In genomic region chr2:207067476-207067875, GRCh38 we compare ENCODE assay signal across 26 cellular contexts.
DNase-seq lines count a peak whose midpoint lies in the region; ATAC-seq and TF ChIP-seq lines count a peak whose summit lies in the region.
"Had no signal": no experiment of that assay in that cellular context is flagged by ENCODE, and none has a peak within 500 bp of the region (broad histone marks: within the 10 kb centered on the region; RNA-seq: fewer than 3 reads in every experiment).

No MANE protein-coding gene starts in this region.

- peaks cover 10% of the 10 kb centered on the region for H3K27me3 Mint-ChIP-seq in activated T-helper 17 cell treated with anti-CD3 and anti-CD28 coated beads, Interleukin-2, amount 50 U/mL, for 72 hours

- H3K23ac ChIP-seq in neuronal stem cell (ENCODE audit: low read depth, low read length, poor library complexity): no peak overlapping the region

- no peak overlapping the region for H2BK120ac ChIP-seq in neuronal stem cell (ENCODE audit: low read depth, low read length)

- no peak overlapping the region for H4K91ac ChIP-seq in neuronal stem cell (ENCODE audit: low read depth, low read length, poor library complexity)

- no peak overlapping the region for H3K4me3 Mint-ChIP-seq in activated T-helper 17 cell treated with anti-CD3 and anti-CD28 coated beads, Interleukin-2, amount 50 U/mL, for 72 hours
- H3K4me3 Mint-ChIP-seq: activated CD8-positive, alpha-beta T cell treated with anti-CD3 and anti-CD28 coated beads for 36 hours; B cell; nephron; T-cell had no signal

- peaks cover 32% of the 10 kb centered on the region for H3K4me1 ChIP-seq in BE2C
- H3K4me1 ChIP-seq in neuronal stem cell (ENCODE audit: control insufficient read depth in 2 of 2, insufficient read depth in 1 of 2, low read depth in 1 of 2, low read length in 2 of 2): peaks cover 0 to 2% of the 10 kb centered on the region in 2 donors
- H3K4me1 ChIP-seq in vagina: no peaks in the 10 kb centered on the region
- H3K4me1 ChIP-seq: breast epithelium, pancreas had no signal

- DNase-seq in BE2C: peak; percentile 55
- peak; percentile 54 for DNase-seq in foreskin melanocyte
- DNase-seq in neuronal stem cell (ENCODE audit: low spot score): no peak
- DNase-seq in vagina (ENCODE audit: extremely low spot score in 2 of 2): no peak
- DNase-seq in effector CD4-positive, alpha-beta T cell: no peak
- DNase-seq: activated CD4-positive, CD25-positive, alpha-beta regulatory T cell treated with anti-CD3 and anti-CD28 coated beads, Interleukin-2, amount 50 U/mL, for 72 hours; activated CD8-positive, alpha-beta T cell treated with anti-CD3 and anti-CD28 coated beads for 36 hours; activated gamma-delta T cell treated with Interleukin-2 at 50 U/mL for 16 hours; activated T-cell treated with anti-CD3 and anti-CD28 coated beads, Interleukin-2, amount 50 U/mL, for 1 hour; heart right ventricle; left lung; NCI-H524; NK-92 treated with Interleukin-12 subunit alpha and Interleukin-12 subunit beta, amount 100 ng/mL, for 24 hours; pancreas; SHP77 treated with DMSO at 0.1 percent for 48 hours; stimulated activated naive CD8-positive, alpha-beta T cell treated with anti-CD3 and anti-CD28 coated beads, Interleukin-15, Interleukin-2, amounts not matched to agents 100 U/mL and 50 U/mL, for 24 hours; T-cell had no signal

- H3K14ac ChIP-seq in neuronal stem cell (ENCODE audit: low read length): no peak overlapping the region

- H3K4me3 ChIP-seq in BE2C (ENCODE audit: low read depth, low read length) (no peak overlapping the region), neuronal stem cell (ENCODE audit: low read length in 2 of 2) (no peak overlapping the region), vagina (no peak overlapping the region)
- H3K4me3 ChIP-seq: breast epithelium, heart right ventricle, left lung, pancreas, right atrium auricular region, tibial nerve had no signal

- H3K36me3 Mint-ChIP-seq in activated T-helper 17 cell treated with anti-CD3 and anti-CD28 coated beads, Interleukin-2, amount 50 U/mL, for 72 hours (ENCODE audit: low read depth): no peaks in the 10 kb centered on the region
- H3K36me3 Mint-ChIP-seq: T-cell had no signal

- H3K9ac ChIP-seq in neuronal stem cell (ENCODE audit: low read depth, low read length, poor library complexity): no peak overlapping the region
- H3K9ac ChIP-seq: KMS-11 had no signal

- peak; percentile 19 for ATAC-seq in activated T-helper 17 cell treated with anti-CD3 and anti-CD28 coated beads, Interleukin-2, amount 50 U/mL, for 72 hours (replicated peaks)
- ATAC-seq in HG03432 (IDR thresholded peaks at IDR 0.05; ENCODE audit: unreplicated experiment): no peak
- ATAC-seq in GM18907 (IDR thresholded peaks at IDR 0.05; ENCODE audit: unreplicated experiment): no peak
- ATAC-seq: activated CD8-positive, alpha-beta T cell treated with anti-CD3 and anti-CD28 coated beads for 36 hours; left lung; pancreas; stimulated activated naive CD8-positive, alpha-beta T cell treated with anti-CD3 and anti-CD28 coated beads, Interleukin-15, Interleukin-2, amounts not matched to agents 100 U/mL and 50 U/mL, for 24 hours; T-cell had no signal

- no peak overlapping the region for H3K4me2 ChIP-seq in neuronal stem cell (ENCODE audit: insufficient read depth, low read length, poor library complexity, severe bottlenecking)
- H3K4me2 ChIP-seq: KMS-11 had no signal

- no peak overlapping the region for H4K8ac ChIP-seq in neuronal stem cell (ENCODE audit: low read depth, low read length)

- H3K27ac Mint-ChIP-seq in activated T-helper 17 cell treated with anti-CD3 and anti-CD28 coated beads, Interleukin-2, amount 50 U/mL, for 72 hours: no peak overlapping the region
- H3K27ac Mint-ChIP-seq: activated CD8-positive, alpha-beta T cell treated with anti-CD3 and anti-CD28 coated beads for 36 hours; B cell; T-cell had no signal

- H2BK12ac ChIP-seq in neuronal stem cell (ENCODE audit: low read length): no peak overlapping the region

- no peak overlapping the region for H2BK15ac ChIP-seq in neuronal stem cell (ENCODE audit: low read length)

- no peak overlapping the region for H3K18ac ChIP-seq in neuronal stem cell (ENCODE audit: low read length)

- H3K27ac ChIP-seq in neuronal stem cell (replicated peaks; ENCODE audit: low read length) (no peak overlapping the region), vagina (no peak overlapping the region)
- H3K27ac ChIP-seq: KMS-11, left lung, pancreas, right atrium auricular region had no signal

- no peak overlapping the region for H3K4ac ChIP-seq in neuronal stem cell (ENCODE audit: low read length)

- no CpG with 5 or more reads among the region's 4 CpGs for WGBS in neuronal stem cell (ENCODE audit: extremely low coverage in 2 of 2, insufficient read length in 2 of 2, insufficient replicate concordance in 1 of 2), 2 donors

- H3K9me3 Mint-ChIP-seq in activated T-helper 17 cell treated with anti-CD3 and anti-CD28 coated beads, Interleukin-2, amount 50 U/mL, for 72 hours: no peaks in the 10 kb centered on the region
- H3K9me3 Mint-ChIP-seq: activated CD8-positive, alpha-beta T cell treated with anti-CD3 and anti-CD28 coated beads for 36 hours; nephron; T-cell had no signal

- H2AFZ ChIP-seq in neuronal stem cell (ENCODE audit: low read length): peak overlapping the region; percentile 25

- H3K27me3 ChIP-seq in BE2C (no peaks in the 10 kb centered on the region), neuronal stem cell (ENCODE audit: control insufficient read depth in 3 of 3, insufficient read depth in 3 of 3, low read depth in 1 of 3, low read length in 3 of 3) (no peaks in the 10 kb centered on the region), vagina (no peaks in the 10 kb centered on the region)
- H3K27me3 ChIP-seq: breast epithelium, heart right ventricle, left lung, right atrium auricular region, tibial nerve had no signal

- intact Hi-C loops in vagina (cut with DNase I): no loop called here

- no peak for TF ChIP-seq CTCF in BE2C (IDR thresholded peaks at IDR 0.05; ENCODE audit: low read depth, low read length)
- TF ChIP-seq CTCF in vagina (IDR thresholded peaks at IDR 0.05): no peak

- no peaks in the 10 kb centered on the region for H3K79me1 ChIP-seq in neuronal stem cell (ENCODE audit: low read depth, low read length)

- H3K9me3 ChIP-seq in BE2C (no peaks in the 10 kb centered on the region), neuronal stem cell (replicated peaks in 1 of 2; ENCODE audit: control insufficient read depth in 2 of 2, insufficient read depth in 1 of 2, low read depth in 1 of 2, low read length in 2 of 2) (no peaks in the 10 kb centered on the region), vagina (no peaks in the 10 kb centered on the region)
- H3K9me3 ChIP-seq: breast epithelium, heart right ventricle, left lung, pancreas, right atrium auricular region, tibial nerve had no signal

- H3K4me1 Mint-ChIP-seq in activated T-helper 17 cell treated with anti-CD3 and anti-CD28 coated beads, Interleukin-2, amount 50 U/mL, for 72 hours: peaks cover 5% of the 10 kb centered on the region

- H3K36me3 ChIP-seq in BE2C: no peaks in the 10 kb centered on the region
- H3K36me3 ChIP-seq in neuronal stem cell (replicated peaks in 1 of 2; ENCODE audit: control insufficient read depth in 2 of 2, insufficient read depth in 2 of 2, low read length in 2 of 2): no peaks in the 10 kb centered on the region
- no peaks in the 10 kb centered on the region for H3K36me3 ChIP-seq in vagina
- H3K36me3 ChIP-seq: breast epithelium, heart right ventricle, left lung, pancreas, right atrium auricular region, tibial nerve had no signal

- no peak overlapping the region for H2AK5ac ChIP-seq in neuronal stem cell (ENCODE audit: low read depth, low read length)

- no peak overlapping the region for H2BK5ac ChIP-seq in neuronal stem cell (ENCODE audit: low read length)

- TF ChIP-seq POLR2A in vagina (IDR thresholded peaks at IDR 0.05): no peak

Comparison
In these comparisons a context has a peak if more than half of its experiments do, and no peak if none do; other contexts are left out.
1. DNase-seq: peak in BE2C (single experiment) and foreskin melanocyte (single experiment); none in neuronal stem cell (single experiment), vagina (0 of 2) and effector CD4-positive, alpha-beta T cell (single experiment).